Comparison of ENCODE assay signal across 8 cellular contexts in the genomic region with DNA sequence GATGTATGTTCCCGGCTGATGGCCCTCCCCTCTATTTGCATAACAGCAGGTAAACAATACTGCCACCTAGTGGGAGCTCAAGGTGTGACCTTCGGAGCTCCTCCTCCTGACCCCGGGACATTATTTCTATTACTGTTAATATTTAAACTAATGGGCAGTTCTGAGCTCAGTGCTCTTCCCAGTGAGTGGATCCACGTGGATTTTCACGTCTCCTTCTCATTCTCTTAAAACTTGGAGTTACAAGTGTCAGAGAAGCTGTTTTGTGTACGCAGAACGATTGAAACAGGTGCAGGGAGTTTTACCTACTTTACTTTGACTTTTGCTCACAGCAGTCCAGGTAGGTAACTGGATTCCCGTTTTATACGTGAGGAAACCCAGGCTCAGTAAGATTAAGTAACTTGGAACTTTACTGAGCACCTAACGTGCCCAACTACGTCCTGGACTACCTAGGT.
DNase-seq lines count a peak whose midpoint lies in the region; ATAC-seq, FAIRE-seq and TF ChIP-seq lines count a peak whose summit lies in the region.

No MANE protein-coding gene starts in this region.

- FAIRE-seq in urothelium cell line (lab: Jason Lieb, UNC) = no peak

- peaks cover 5% of the 10 kb centered on the region for H3K4me1 ChIP-seq in CD4-positive, alpha-beta memory T cell (ENCODE audit: insufficient read depth, low read length)
- H3K4me1 ChIP-seq in HEK293 (ENCODE audit: control insufficient read depth, insufficient read depth, low read length) = no peaks in the 10 kb centered on the region; the same call in 1 of the 2 replicates
- H3K4me1 ChIP-seq in Panc1 (ENCODE audit: control insufficient read depth, insufficient read depth, low read length) = no peaks in the 10 kb centered on the region
- peaks cover 3% of the 10 kb centered on the region for H3K4me1 ChIP-seq in parathyroid adenoma

- intact Hi-C loops in CD4-positive, alpha-beta memory T cell (cut with micrococcal nuclease) = loop anchor here (1.0 kb wide), 2 partner anchors 135 to 683 kb away; no protein-coding TSS in a partner anchor
- intact Hi-C loops in Panc1 (cut with micrococcal nuclease; ENCODE audit: unreplicated experiment) = loop anchor here (5.0 kb wide), 1 partner anchor 136 kb away; no protein-coding TSS in a partner anchor

- POLR2A ChIA-PET in CD4-positive, alpha-beta memory T cell (lab: Charles Lee; ENCODE audit: partially characterized antibody) = interaction anchor here (1.0 to 1.7 kb wide), 3 partner anchors 129 to 134 kb away, joined by 3 to 6 read pairs (median 4); no protein-coding TSS in a partner anchor
- POLR2A ChIA-PET in HEK293 (lab: Yijun Ruan, JAX) = interaction anchor here (0.6 to 0.7 kb wide), 2 partner anchors 126 to 129 kb away, joined by 3 read pairs; no protein-coding TSS in a partner anchor
- POLR2A ChIA-PET in Panc1 (lab: Charles Lee) = no interaction called here

- peak overlapping the region in 2 of 7 donors; percentile 3 to 6 for H3K27ac Mint-ChIP-seq in CD4-positive, alpha-beta memory T cell

- peak; percentile 70 to 74 (median 72) for DNase-seq in CD4-positive, alpha-beta memory T cell
- peak; percentile 20 for DNase-seq in Panc1 (ENCODE audit: low read depth, low spot score)
- DNase-seq in activated T-cell treated with anti-CD3 and anti-CD28 coated beads, Interleukin-2, amount 50 U/mL, for 4 hours = peak; percentile 72
- DNase-seq in fibroblast of the conjunctiva (ENCODE audit: low read depth) = peak; percentile 55
- DNase-seq in urothelium cell line (ENCODE audit: low spot score) = peak; percentile 86
- DNase-seq in mesenteric fat pad (ENCODE audit: low spot score) = no peak

- no peak overlapping the region for H3K4me3 ChIP-seq in CD4-positive, alpha-beta memory T cell (ENCODE audit: low read length in 2 of 2)
- H3K4me3 ChIP-seq in HEK293 (ENCODE audit: low read depth, low read length) (no peak overlapping the region), Panc1 (ENCODE audit: low read depth in 2 of 2, low read length in 2 of 2) (no peak overlapping the region), parathyroid adenoma (ENCODE audit: low read depth, low read length) (no peak overlapping the region)

- BruUV-seq in Panc1 (replicated peaks; lab: Mats Ljungman, UMichigan) = no TSS peak

- H3K79me2 ChIP-seq in parathyroid adenoma = peaks cover 40% of the 10 kb centered on the region

- H3K36me3 ChIP-seq in CD4-positive, alpha-beta memory T cell (ENCODE audit: insufficient read depth, low read length) = no peaks in the 10 kb centered on the region
- H3K36me3 ChIP-seq in HEK293 (ENCODE audit: control insufficient read depth in 2 of 2, insufficient read depth in 1 of 2, low read length in 2 of 2) = no peaks in the 10 kb centered on the region
- no peaks in the 10 kb centered on the region for H3K36me3 ChIP-seq in Panc1 (ENCODE audit: control insufficient read depth, insufficient read depth, low read length)
- H3K36me3 ChIP-seq in parathyroid adenoma (ENCODE audit: control insufficient read depth, insufficient read depth, low read length) = no peaks in the 10 kb centered on the region

- in situ Hi-C loops in Panc1 (cut with HindIII; ENCODE audit: low pct_unique_long_range_greater_than_20kb, low sequenced_read_pairs) = no loop called here

- H3K9ac ChIP-seq in parathyroid adenoma = no peak overlapping the region

- no peak overlapping the region for H2AFZ ChIP-seq in parathyroid adenoma

- no peaks in the 10 kb centered on the region for H3K9me3 ChIP-seq in CD4-positive, alpha-beta memory T cell (ENCODE audit: control insufficient read depth in 1 of 2, low read length in 2 of 2)
- H3K9me3 ChIP-seq in HEK293 (ENCODE audit: control insufficient read depth, insufficient read depth, low read depth, low read length) = no peaks in the 10 kb centered on the region
- H3K9me3 ChIP-seq in Panc1 (ENCODE audit: control insufficient read depth, insufficient read depth, low read depth, low read length) = no peaks in the 10 kb centered on the region
- H3K9me3 ChIP-seq in parathyroid adenoma (ENCODE audit: control insufficient read depth, low read length) = no peaks in the 10 kb centered on the region

- ATAC-seq in Panc1 = peak; percentile 84; the same call in 1 of the 2 replicates
- peak; percentile 82 to 84 for ATAC-seq in activated T-cell treated with anti-CD3 and anti-CD28 coated beads, Interleukin-2, amount 50 U/mL, for 4 hours

- peak overlapping the region in 4 of 8 donors; percentile 21 to 57 (median 53) for H3K4me3 Mint-ChIP-seq in CD4-positive, alpha-beta memory T cell
- no peak overlapping the region for H3K4me3 Mint-ChIP-seq in activated T-cell treated with anti-CD3 and anti-CD28 coated beads, Interleukin-2, amount 50 U/mL, for 4 hours

- no peaks in the 10 kb centered on the region for H3K27me3 ChIP-seq in CD4-positive, alpha-beta memory T cell (ENCODE audit: insufficient read depth, low read length)
- no peaks in the 10 kb centered on the region for H3K27me3 ChIP-seq in Panc1 (ENCODE audit: control insufficient read depth, insufficient read depth, low read length)
- H3K27me3 ChIP-seq in parathyroid adenoma (ENCODE audit: control insufficient read depth, insufficient read depth, low read length) = no peaks in the 10 kb centered on the region

- H3K27me3 Mint-ChIP-seq in CD4-positive, alpha-beta memory T cell = no peaks in the 10 kb centered on the region
- H3K27me3 Mint-ChIP-seq in activated T-cell treated with anti-CD3 and anti-CD28 coated beads, Interleukin-2, amount 50 U/mL, for 4 hours (ENCODE audit: low read depth) = no peaks in the 10 kb centered on the region

- no peak overlapping the region for H3K4me2 ChIP-seq in parathyroid adenoma (ENCODE audit: low read length)

- no peak overlapping the region for H3K27ac ChIP-seq in CD4-positive, alpha-beta memory T cell (ENCODE audit: low read depth, low read length)
- H3K27ac ChIP-seq in HEK293 (ENCODE audit: extremely low read depth, low read depth, low read length) = no peak overlapping the region
- no peak overlapping the region for H3K27ac ChIP-seq in Panc1 (ENCODE audit: low read length)
- no peak overlapping the region for H3K27ac ChIP-seq in parathyroid adenoma

- H3K9me3 Mint-ChIP-seq in CD4-positive, alpha-beta memory T cell = peaks cover 0 to 2% (median 0%) of the 10 kb centered on the region in 8 donors
- no peaks in the 10 kb centered on the region for H3K9me3 Mint-ChIP-seq in activated T-cell treated with anti-CD3 and anti-CD28 coated beads, Interleukin-2, amount 50 U/mL, for 4 hours

- CTCF ChIA-PET in CD4-positive, alpha-beta memory T cell (lab: Charles Lee; ENCODE audit: partially characterized antibody) = interaction anchor here (0.6 to 9.6 kb wide), 34 partner anchors 8 to 1108 kb away, joined by 3 to 279 read pairs (median 4); no protein-coding TSS in a partner anchor
- CTCF ChIA-PET in HEK293 (lab: Yijun Ruan, JAX) = interaction anchor here (0.6 to 3.9 kb wide), 39 partner anchors 8 to 649 kb away, joined by 3 to 39 read pairs (median 4); no protein-coding TSS in a partner anchor
- CTCF ChIA-PET in Panc1 (lab: Charles Lee) = interaction anchor here (0.5 to 1.0 kb wide), 6 partner anchors 8 to 541 kb away, joined by 3 to 6 read pairs (median 4); no protein-coding TSS in a partner anchor

- peaks cover 3 to 6% (median 5%) of the 10 kb centered on the region in 4 donors for H3K4me1 Mint-ChIP-seq in CD4-positive, alpha-beta memory T cell
- peaks cover 7% of the 10 kb centered on the region for H3K4me1 Mint-ChIP-seq in activated T-cell treated with anti-CD3 and anti-CD28 coated beads, Interleukin-2, amount 50 U/mL, for 4 hours (ENCODE audit: low read depth)

- no peaks in the 10 kb centered on the region for H3K36me3 Mint-ChIP-seq in CD4-positive, alpha-beta memory T cell
- H3K36me3 Mint-ChIP-seq in activated T-cell treated with anti-CD3 and anti-CD28 coated beads, Interleukin-2, amount 50 U/mL, for 4 hours (ENCODE audit: insufficient read depth) = no peaks in the 10 kb centered on the region

- TF ChIP-seq CTCF in HEK293 (tag by site-specific recombination; IDR thresholded peaks at IDR 0.05) = no peak
- TF ChIP-seq CTCF in Panc1 (IDR thresholded peaks at IDR 0.05) = peak; percentile 88
- TF ChIP-seq CTCF in parathyroid adenoma (IDR thresholded peaks at IDR 0.05) = peak; percentile 90

TF ChIP-seq in HEK293, 187 proteins besides CTCF, POLR2A, EP300 and RAD21:
- TF ChIP-seq ZXDB (tag by site-specific recombination; IDR thresholded peaks at IDR 0.05) (no peak), ZNF654 (tag by site-specific recombination; IDR thresholded peaks at IDR 0.05; ENCODE audit: low read depth) (peak; percentile 56), SP3 (tag by site-specific recombination; IDR thresholded peaks at IDR 0.05) (0 out of 2 replicates have a peak, but pooled peaks have one; percentile 14), BCL11B (tag by site-specific recombination; IDR thresholded peaks at IDR 0.05; ENCODE audit: low read depth) (no peak)
- TF ChIP-seq, protein P1, sequence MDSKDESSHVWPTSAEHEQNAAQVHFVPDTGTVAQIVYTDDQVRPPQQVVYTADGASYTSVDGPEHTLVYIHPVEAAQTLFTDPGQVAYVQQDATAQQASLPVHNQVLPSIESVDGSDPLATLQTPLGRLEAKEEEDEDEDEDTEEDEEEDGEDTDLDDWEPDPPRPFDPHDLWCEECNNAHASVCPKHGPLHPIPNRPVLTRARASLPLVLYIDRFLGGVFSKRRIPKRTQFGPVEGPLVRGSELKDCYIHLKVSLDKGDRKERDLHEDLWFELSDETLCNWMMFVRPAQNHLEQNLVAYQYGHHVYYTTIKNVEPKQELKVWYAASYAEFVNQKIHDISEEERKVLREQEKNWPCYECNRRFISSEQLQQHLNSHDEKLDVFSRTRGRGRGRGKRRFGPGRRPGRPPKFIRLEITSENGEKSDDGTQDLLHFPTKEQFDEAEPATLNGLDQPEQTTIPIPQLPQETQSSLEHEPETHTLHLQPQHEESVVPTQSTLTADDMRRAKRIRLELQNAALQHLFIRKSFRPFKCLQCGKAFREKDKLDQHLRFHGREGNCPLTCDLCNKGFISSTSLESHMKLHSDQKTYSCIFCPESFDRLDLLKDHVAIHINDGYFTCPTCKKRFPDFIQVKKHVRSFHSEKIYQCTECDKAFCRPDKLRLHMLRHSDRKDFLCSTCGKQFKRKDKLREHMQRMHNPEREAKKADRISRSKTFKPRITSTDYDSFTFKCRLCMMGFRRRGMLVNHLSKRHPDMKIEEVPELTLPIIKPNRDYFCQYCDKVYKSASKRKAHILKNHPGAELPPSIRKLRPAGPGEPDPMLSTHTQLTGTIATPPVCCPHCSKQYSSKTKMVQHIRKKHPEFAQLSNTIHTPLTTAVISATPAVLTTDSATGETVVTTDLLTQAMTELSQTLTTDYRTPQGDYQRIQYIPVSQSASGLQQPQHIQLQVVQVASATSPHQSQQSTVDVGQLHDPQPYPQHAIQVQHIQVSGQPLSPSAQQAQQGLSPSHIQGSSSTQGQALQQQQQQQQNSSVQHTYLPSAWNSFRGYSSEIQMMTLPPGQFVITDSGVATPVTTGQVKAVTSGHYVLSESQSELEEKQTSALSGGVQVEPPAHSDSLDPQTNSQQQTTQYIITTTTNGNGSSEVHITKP (tag by site-specific recombination; IDR thresholded peaks at IDR 0.05) = no peak
